ENCODE assay signal across 6 cellular contexts in the genomic region with DNA sequence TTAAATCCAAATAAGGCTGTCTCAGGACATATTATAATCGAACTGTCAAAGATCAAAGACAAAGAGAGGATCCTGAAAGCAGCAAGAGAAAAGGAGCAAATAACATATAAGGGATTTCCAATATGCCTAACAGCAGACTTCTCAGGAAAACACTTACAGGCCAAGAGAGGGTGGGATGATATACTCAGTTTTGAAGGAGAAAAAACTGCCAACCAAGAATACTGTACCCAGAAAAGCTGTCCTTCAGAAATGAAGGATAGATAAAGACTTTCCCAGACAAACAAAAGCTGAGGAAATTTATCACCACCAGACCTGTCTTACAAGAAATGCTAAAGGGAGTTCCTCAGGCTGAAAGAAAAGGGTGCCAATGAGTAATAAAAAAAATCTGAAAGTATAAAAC.
"Had no signal": no experiment of that assay in that cellular context is flagged by ENCODE, and none has a peak within 500 bp of the region (broad histone marks: within the 10 kb centered on the region; RNA-seq: fewer than 3 reads in every experiment).

No MANE protein-coding gene starts in this region.

- DNase-seq: IMR-90, KBM-7, KG1 had no signal

- H3K27ac ChIP-seq: HL-60, KMS-11 had no signal

- H3K4me3 ChIP-seq: K562 had no signal
